Comparison of ENCODE assay signal across 1 cellular context in genomic region chr16:2251281-2252111, GRCh38.
TF ChIP-seq lines count a peak whose summit lies in the region.

Gene ECI1, minus strand, starts transcription at chr16:2251587. Its CDS starts 21 bp downstream, at chr16:2251566.

TF ChIP-seq in K562, 482 proteins besides CTCF, POLR2A, EP300 and RAD21 (continued from another document and continues in another):
- no peak for TF ChIP-seq HNRNPK (IDR thresholded peaks at IDR 0.05; ENCODE audit: low read depth, low read length, poor library complexity, severe bottlenecking)
- TF ChIP-seq ZNF445 (CRISPR knock-in tag; IDR thresholded peaks at IDR 0.05; ENCODE audit: low read depth), result no peak
- TF ChIP-seq MTA2 (IDR thresholded peaks at IDR 0.05; ENCODE audit: low read depth), result no peak
- TF ChIP-seq RBM39 (optimal IDR thresholded peaks at IDR 0.05; ENCODE audit: low read depth, low read length), result no peak
- TF ChIP-seq HINFP (tag; conservative IDR thresholded peaks at IDR 0.05; ENCODE audit: low read depth), result no peak
- TF ChIP-seq NFIX (CRISPR knock-in tag; IDR thresholded peaks at IDR 0.05; ENCODE audit: low read depth), result 0 out of 2 replicates have a peak, but pooled peaks have one; percentile 21
- peak; percentile 10; the same call in 1 of the 2 replicates for TF ChIP-seq KLF1 (tag; IDR thresholded peaks at IDR 0.05)
- TF ChIP-seq ZNF407 (IDR thresholded peaks at IDR 0.05; ENCODE audit: low read depth), result no peak
- TF ChIP-seq CTCFL (IDR thresholded peaks at IDR 0.05; ENCODE audit: borderline replicate concordance, insufficient read depth, low read depth, low read length, poor library complexity, severe bottlenecking), result peak; percentile 50
- TF ChIP-seq MEF2D (tag; conservative IDR thresholded peaks at IDR 0.05; ENCODE audit: low read depth), result no peak
- no peak for TF ChIP-seq ZNF253 (CRISPR knock-in tag; conservative IDR thresholded peaks at IDR 0.05)
- TF ChIP-seq CHD2 (IDR thresholded peaks at IDR 0.05; ENCODE audit: low read depth, low read length), result no peak
- no peak for TF ChIP-seq DIDO1 (tag; IDR thresholded peaks at IDR 0.05; ENCODE audit: low read depth)
- TF ChIP-seq TCF3 (CRISPR knock-in tag; IDR thresholded peaks at IDR 0.05), result peak; percentile 30; the same call in 1 of the 2 replicates
- TF ChIP-seq ZNF311 (CRISPR knock-in tag; IDR thresholded peaks at IDR 0.05), result no peak
- TF ChIP-seq ZNF316 (IDR thresholded peaks at IDR 0.05), result no peak
- no peak for TF ChIP-seq RERE (CRISPR knock-in tag; IDR thresholded peaks at IDR 0.05; ENCODE audit: borderline replicate concordance)
- no peak for TF ChIP-seq ERF (CRISPR knock-in tag; IDR thresholded peaks at IDR 0.05)
- peak; percentile 25; the same call in 1 of the 2 replicates for TF ChIP-seq ZBTB17 (CRISPR knock-in tag; IDR thresholded peaks at IDR 0.05)
- TF ChIP-seq CHD1 (IDR thresholded peaks at IDR 0.05; ENCODE audit: low read length), result peak; percentile 69
- TF ChIP-seq GATAD2B (IDR thresholded peaks at IDR 0.05; ENCODE audit: borderline replicate concordance), result 0 out of 2 replicates have a peak, but pooled peaks have one; percentile 64
- TF ChIP-seq ZNF57 (CRISPR knock-in tag; IDR thresholded peaks at IDR 0.05), result no peak
- TF ChIP-seq ETV5 (CRISPR knock-in tag; IDR thresholded peaks at IDR 0.05; ENCODE audit: low read depth), result peak; percentile 95
- 0 out of 2 replicates have a peak, but pooled peaks have one; percentile 42 for TF ChIP-seq CREM (IDR thresholded peaks at IDR 0.05; ENCODE audit: low read depth)
- no peak for TF ChIP-seq MXD1 (CRISPR knock-in tag; IDR thresholded peaks at IDR 0.05; ENCODE audit: borderline replicate concordance, poor library complexity, severe bottlenecking)
- TF ChIP-seq ATF4 (CRISPR knock-in tag; IDR thresholded peaks at IDR 0.05), result no peak
- no peak for TF ChIP-seq ILK (tag; IDR thresholded peaks at IDR 0.05; ENCODE audit: borderline replicate concordance, low read depth)
- peak; percentile 66; the same call in 1 of the 2 replicates for TF ChIP-seq L3MBTL2 (IDR thresholded peaks at IDR 0.05)
- TF ChIP-seq POLR3A (IDR thresholded peaks at IDR 0.05; ENCODE audit: borderline replicate concordance, extremely low read depth, insufficient read depth, insufficient read length), result no peak
- TF ChIP-seq POLR2B (IDR thresholded peaks at IDR 0.05; ENCODE audit: low read depth, partially characterized antibody), result peak; percentile 62
- TF ChIP-seq STAT5A (IDR thresholded peaks at IDR 0.05; ENCODE audit: borderline replicate concordance, low read length), result no peak
- TF ChIP-seq HDAC1 (IDR thresholded peaks at IDR 0.05), result peak in 1 of 2 experiments; percentile 72; a peak in 2 of 4 replicates
- no peak for TF ChIP-seq ZBTB49 (CRISPR knock-in tag; IDR thresholded peaks at IDR 0.05; ENCODE audit: borderline replicate concordance)
- TF ChIP-seq NFRKB (IDR thresholded peaks at IDR 0.05; ENCODE audit: low read depth), result peak; percentile 77; the same call in 1 of the 2 replicates
